In genomic region chr19:42396542-42397314, GRCh38 we compare ENCODE assay signal across 8 cellular contexts. TPM values are rescaled to one million over a fixed set of nuclear protein-coding genes. Genes with fewer than 3 reads are reported as not detected.
A peak's percentile ranks its signal among the peaks of the same experiment; 100 is the strongest.
DNase-seq lines count a peak whose midpoint lies in the region; ATAC-seq and TF ChIP-seq lines count a peak whose summit lies in the region.

No MANE protein-coding gene starts in this region.

- no peaks in the 10 kb centered on the region for H3K9me3 ChIP-seq in testis

- H3K4me3 Mint-ChIP-seq in activated naive CD8-positive, alpha-beta T cell treated with anti-CD3 and anti-CD28 coated beads for 36 hours = peak overlapping the region; percentile 95
- peak overlapping the region; percentile 97 for H3K4me3 Mint-ChIP-seq in glutamatergic neuron (ENCODE audit: unreplicated experiment)

- peaks cover 30% of the 10 kb centered on the region for H3K4me1 Mint-ChIP-seq in activated naive CD8-positive, alpha-beta T cell treated with anti-CD3 and anti-CD28 coated beads for 36 hours
- peaks cover 17% of the 10 kb centered on the region for H3K4me1 Mint-ChIP-seq in glutamatergic neuron (ENCODE audit: low read depth, unreplicated experiment)

- peak; percentile 42 for TF ChIP-seq POLR2A in testis (IDR thresholded peaks at IDR 0.05)

- 2% methylated on average over 26 to 42 of the region's 42 CpGs for WGBS in testis, 2 donors

- H3K27ac ChIP-seq in testis = peak overlapping the region; percentile 34 to 74

- no peak for TF ChIP-seq CTCF in glutamatergic neuron (IDR thresholded peaks at IDR 0.05; ENCODE audit: partially characterized antibody, unreplicated experiment)
- no peak for TF ChIP-seq CTCF in omental fat pad (IDR thresholded peaks at IDR 0.05)
- TF ChIP-seq CTCF in testis (IDR thresholded peaks at IDR 0.05) = no peak

- H3K4me3 ChIP-seq in GM08714 (ENCODE audit: low read length) = peak overlapping the region; percentile 83
- peak overlapping the region; percentile 48 to 65 for H3K4me3 ChIP-seq in testis

- peaks cover 4% of the 10 kb centered on the region for H3K27me3 Mint-ChIP-seq in activated naive CD8-positive, alpha-beta T cell treated with anti-CD3 and anti-CD28 coated beads for 36 hours
- peaks cover 19% of the 10 kb centered on the region for H3K27me3 Mint-ChIP-seq in glutamatergic neuron (ENCODE audit: unreplicated experiment)

- H3K27me3 ChIP-seq in testis = no peaks in the 10 kb centered on the region

- peaks cover 2% of the 10 kb centered on the region for H3K36me3 Mint-ChIP-seq in activated naive CD8-positive, alpha-beta T cell treated with anti-CD3 and anti-CD28 coated beads for 36 hours
- H3K36me3 Mint-ChIP-seq in glutamatergic neuron (ENCODE audit: unreplicated experiment) = peaks cover 4% of the 10 kb centered on the region

- ATAC-seq in HG02610 (IDR thresholded peaks at IDR 0.05; ENCODE audit: unreplicated experiment) = peak; percentile 97
- ATAC-seq in omental fat pad (ENCODE audit: low FRiP score) = peak; percentile 99

- DNase-seq in NCI-H1105 (lab: John Stamatoyannopoulos, UW) (peak; percentile 98), SKM-1 (lab: John Stamatoyannopoulos, UW; ENCODE audit: unreplicated experiment) (peak; percentile 61), glutamatergic neuron (peak; percentile 98), omental fat pad (ENCODE audit: low spot score) (peak; percentile 94), testis (peak; percentile 98)
- DNase-seq in activated naive CD8-positive, alpha-beta T cell treated with anti-CD3 and anti-CD28 coated beads for 36 hours = peak; percentile 99

- no peaks in the 10 kb centered on the region for H3K36me3 ChIP-seq in testis (ENCODE audit: low read depth, missing control alignments)

- peak overlapping the region; percentile 93 for H3K27ac Mint-ChIP-seq in activated naive CD8-positive, alpha-beta T cell treated with anti-CD3 and anti-CD28 coated beads for 36 hours
- peak overlapping the region; percentile 94 for H3K27ac Mint-ChIP-seq in glutamatergic neuron (ENCODE audit: unreplicated experiment)

- intact Hi-C loops in testis (cut with DNase I; ENCODE audit: low total_unique reads) = no loop called here

- H3K9me3 Mint-ChIP-seq in activated naive CD8-positive, alpha-beta T cell treated with anti-CD3 and anti-CD28 coated beads for 36 hours = no peaks in the 10 kb centered on the region
- peaks cover 23% of the 10 kb centered on the region for H3K9me3 Mint-ChIP-seq in glutamatergic neuron (ENCODE audit: unreplicated experiment)

- H3K4me1 ChIP-seq in testis = peaks cover 13% of the 10 kb centered on the region

RNA-seq across cellular contexts. Expression of gene CNFN, which starts 6.6 kb away (rescaled TPM):
- total RNA-seq in activated naive CD8-positive, alpha-beta T cell treated with anti-CD3 and anti-CD28 coated beads for 36 hours = not detected
- total RNA-seq in glutamatergic neuron (ENCODE audit: unreplicated experiment) = 2.8 TPM
- not detected for total RNA-seq in omental fat pad
- 1 to 10 TPM; 1.9 to 5.0 TPM for total RNA-seq in testis
- 2.2 TPM for polyA plus RNA-seq in testis (ENCODE audit: insufficient read depth, low read depth, low replicate concordance)

RNA-seq across cellular contexts. Expression of gene LIPE, which starts 30.5 kb away (rescaled TPM):
- 10 to 100 TPM; 24.8 to 25.1 TPM for total RNA-seq in activated naive CD8-positive, alpha-beta T cell treated with anti-CD3 and anti-CD28 coated beads for 36 hours
- total RNA-seq in glutamatergic neuron (ENCODE audit: unreplicated experiment) (39.0 TPM), omental fat pad (1,000 to 10,000 TPM in 2 of 4 donors, 100 to 1,000 TPM in 2; 491 to 3,641 (median 1,025) TPM), testis (10 to 100 TPM; 49.2 to 73.5 TPM)
- polyA plus RNA-seq in testis (ENCODE audit: insufficient read depth, low read depth, low replicate concordance) = 131 TPM

RNA-seq across cellular contexts. Expression of gene CXCL17, which starts 46.0 kb away (rescaled TPM):
- total RNA-seq in activated naive CD8-positive, alpha-beta T cell treated with anti-CD3 and anti-CD28 coated beads for 36 hours = not detected
- total RNA-seq in glutamatergic neuron (ENCODE audit: unreplicated experiment) (not detected), omental fat pad (not detected), testis (not detected)
- polyA plus RNA-seq in testis (ENCODE audit: insufficient read depth, low read depth, low replicate concordance) = not detected

Comparison
In these comparisons a context has a peak if more than half of its experiments do, and no peak if none do; other contexts are left out.
1. Peak in every context shown above with its lines: DNase-seq, ATAC-seq, H3K4me3 ChIP-seq and H3K27ac ChIP-seq.
2. RNA of gene LIPE, which starts 30.5 kb away (total RNA-seq): 491 to 3,641 TPM in omental fat pad; 49.2 to 73.5 TPM in testis, 39.0 TPM in glutamatergic neuron (single experiment) and 24.8 to 25.1 TPM in activated naive CD8-positive, alpha-beta T cell treated with anti-CD3 and anti-CD28 coated beads for 36 hours; every median in the first group is over 4 times any median in the second.